8 cellular contexts compared by ENCODE assay signal in genomic region chr11:9314291-9315077, GRCh38. TPM values are rescaled to one million over a fixed set of nuclear protein-coding genes. Genes with fewer than 3 reads are reported as not detected.
DNase-seq lines count a peak whose midpoint lies in the region; ATAC-seq and TF ChIP-seq lines count a peak whose summit lies in the region.

A gene with protein sequence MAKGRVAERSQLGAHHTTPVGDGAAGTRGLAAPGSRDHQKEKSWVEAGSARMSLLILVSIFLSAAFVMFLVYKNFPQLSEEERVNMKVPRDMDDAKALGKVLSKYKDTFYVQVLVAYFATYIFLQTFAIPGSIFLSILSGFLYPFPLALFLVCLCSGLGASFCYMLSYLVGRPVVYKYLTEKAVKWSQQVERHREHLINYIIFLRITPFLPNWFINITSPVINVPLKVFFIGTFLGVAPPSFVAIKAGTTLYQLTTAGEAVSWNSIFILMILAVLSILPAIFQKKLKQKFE (minus strand): TSS chr11:9314593. CDS start chr11:9314441, 152 bp downstream.

- peak; percentile 98 for ATAC-seq in GM19395 (IDR thresholded peaks at IDR 0.05; ENCODE audit: unreplicated experiment)
- peak; percentile 94 for ATAC-seq in HG03565 (IDR thresholded peaks at IDR 0.05; ENCODE audit: unreplicated experiment)
- peak; percentile 97 to 100 (median 98) for ATAC-seq in right lobe of liver

- H3K4me3 ChIP-seq in right lobe of liver, result peak within 1 kb of the TSS; percentile 75 to 99 (median 93)

- TF ChIP-seq CTCF in C4-2B (conservative IDR thresholded peaks at IDR 0.05), result no peak
- TF ChIP-seq CTCF in right lobe of liver (IDR thresholded peaks at IDR 0.05), result peak in 2 of 4 donors; percentile 15 to 16

- intact Hi-C loops in right lobe of liver (cut with DNase I), result no loop called here

- no peaks in the 10 kb centered on the region for H3K36me3 ChIP-seq in right lobe of liver

- TF ChIP-seq POLR2A in right lobe of liver (IDR thresholded peaks at IDR 0.05), result peak; percentile 81

- peaks cover 0 to 13% (median 0%) of the 10 kb centered on the region in 4 donors for H3K4me1 ChIP-seq in right lobe of liver

- H3K27ac ChIP-seq in C4-2B, result peak within 1 kb of the TSS; percentile 93
- peak within 1 kb of the TSS; percentile 77 to 88 (median 88) for H3K27ac ChIP-seq in right lobe of liver

- H3K9me3 ChIP-seq in right lobe of liver, result no peaks in the 10 kb centered on the region

- peak; percentile 98 for DNase-seq in NCI-H774 (lab: John Stamatoyannopoulos, UW)
- peak; percentile 100 for DNase-seq in activated CD4-positive, alpha-beta T cell treated with anti-CD3 and anti-CD28 coated beads, Interleukin-2, amount 50 U/mL, for 48 hours
- peak; percentile 93 to 98 for DNase-seq in dermis microvascular lymphatic vessel endothelial cell (ENCODE audit: low read depth in 2 of 2)
- DNase-seq in right lobe of liver, result peak; percentile 99
- DNase-seq in stimulated activated CD4-positive, alpha-beta T cell treated with anti-CD3 and anti-CD28 coated beads, Interleukin-4, amount 100 ng/mL, for 4 hours, result peak; percentile 99 to 100

- no peaks in the 10 kb centered on the region for H3K27me3 ChIP-seq in right lobe of liver

- WGBS in right lobe of liver (ENCODE audit: insufficient coverage, low coverage, low lambda C conversion rate, missing lambda C conversion rate), result 0% methylated on average over 8 of the region's 71 CpGs

RNA-seq across cellular contexts. Expression of the gene that starts here (rescaled TPM):
- 38.9 and 50.1 TPM in 2 replicates for total RNA-seq in dermis microvascular lymphatic vessel endothelial cell
- 10 to 100 TPM; 14.4 to 30.0 (median 23.2) TPM for total RNA-seq in right lobe of liver

Comparison
In these comparisons a context has a peak if more than half of its experiments do, and no peak if none do; other contexts are left out.
1. Peak in every context shown above with its lines: DNase-seq, ATAC-seq, H3K4me3 ChIP-seq and H3K27ac ChIP-seq.